In the genomic region with DNA sequence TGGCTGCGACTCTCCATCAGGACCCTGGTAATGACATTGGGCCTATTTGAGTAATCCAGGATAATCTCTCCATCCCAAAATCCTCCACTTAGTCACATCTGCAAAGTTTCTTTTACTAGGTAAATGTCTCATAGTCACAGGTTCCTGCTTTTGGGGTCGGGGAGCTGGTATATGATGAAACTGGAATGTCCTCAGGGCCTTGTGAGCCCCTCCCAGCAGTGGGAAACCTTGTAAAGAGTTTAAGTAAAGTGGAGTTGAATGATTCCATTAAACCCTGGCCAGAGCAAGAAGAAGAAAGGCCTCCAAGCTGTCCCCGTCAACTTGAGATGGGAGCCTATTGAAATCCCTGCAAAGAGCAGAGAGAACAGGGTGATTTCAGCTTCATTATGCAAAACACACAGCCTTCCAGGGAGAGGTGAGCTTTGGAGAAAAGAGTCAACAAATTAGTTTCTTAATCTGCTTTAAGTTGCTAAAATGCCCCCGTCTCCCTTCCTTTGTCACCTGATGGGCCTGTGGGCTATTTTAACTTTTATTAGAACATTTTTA, we compare ENCODE assay signal across 2 cellular contexts.
TF ChIP-seq lines count a peak whose summit lies in the region.

No MANE protein-coding gene starts in this region.

TF ChIP-seq in GM23338, 12 proteins besides CTCF, POLR2A, EP300 and RAD21 (continued from another document):
- TF ChIP-seq, protein P1, sequence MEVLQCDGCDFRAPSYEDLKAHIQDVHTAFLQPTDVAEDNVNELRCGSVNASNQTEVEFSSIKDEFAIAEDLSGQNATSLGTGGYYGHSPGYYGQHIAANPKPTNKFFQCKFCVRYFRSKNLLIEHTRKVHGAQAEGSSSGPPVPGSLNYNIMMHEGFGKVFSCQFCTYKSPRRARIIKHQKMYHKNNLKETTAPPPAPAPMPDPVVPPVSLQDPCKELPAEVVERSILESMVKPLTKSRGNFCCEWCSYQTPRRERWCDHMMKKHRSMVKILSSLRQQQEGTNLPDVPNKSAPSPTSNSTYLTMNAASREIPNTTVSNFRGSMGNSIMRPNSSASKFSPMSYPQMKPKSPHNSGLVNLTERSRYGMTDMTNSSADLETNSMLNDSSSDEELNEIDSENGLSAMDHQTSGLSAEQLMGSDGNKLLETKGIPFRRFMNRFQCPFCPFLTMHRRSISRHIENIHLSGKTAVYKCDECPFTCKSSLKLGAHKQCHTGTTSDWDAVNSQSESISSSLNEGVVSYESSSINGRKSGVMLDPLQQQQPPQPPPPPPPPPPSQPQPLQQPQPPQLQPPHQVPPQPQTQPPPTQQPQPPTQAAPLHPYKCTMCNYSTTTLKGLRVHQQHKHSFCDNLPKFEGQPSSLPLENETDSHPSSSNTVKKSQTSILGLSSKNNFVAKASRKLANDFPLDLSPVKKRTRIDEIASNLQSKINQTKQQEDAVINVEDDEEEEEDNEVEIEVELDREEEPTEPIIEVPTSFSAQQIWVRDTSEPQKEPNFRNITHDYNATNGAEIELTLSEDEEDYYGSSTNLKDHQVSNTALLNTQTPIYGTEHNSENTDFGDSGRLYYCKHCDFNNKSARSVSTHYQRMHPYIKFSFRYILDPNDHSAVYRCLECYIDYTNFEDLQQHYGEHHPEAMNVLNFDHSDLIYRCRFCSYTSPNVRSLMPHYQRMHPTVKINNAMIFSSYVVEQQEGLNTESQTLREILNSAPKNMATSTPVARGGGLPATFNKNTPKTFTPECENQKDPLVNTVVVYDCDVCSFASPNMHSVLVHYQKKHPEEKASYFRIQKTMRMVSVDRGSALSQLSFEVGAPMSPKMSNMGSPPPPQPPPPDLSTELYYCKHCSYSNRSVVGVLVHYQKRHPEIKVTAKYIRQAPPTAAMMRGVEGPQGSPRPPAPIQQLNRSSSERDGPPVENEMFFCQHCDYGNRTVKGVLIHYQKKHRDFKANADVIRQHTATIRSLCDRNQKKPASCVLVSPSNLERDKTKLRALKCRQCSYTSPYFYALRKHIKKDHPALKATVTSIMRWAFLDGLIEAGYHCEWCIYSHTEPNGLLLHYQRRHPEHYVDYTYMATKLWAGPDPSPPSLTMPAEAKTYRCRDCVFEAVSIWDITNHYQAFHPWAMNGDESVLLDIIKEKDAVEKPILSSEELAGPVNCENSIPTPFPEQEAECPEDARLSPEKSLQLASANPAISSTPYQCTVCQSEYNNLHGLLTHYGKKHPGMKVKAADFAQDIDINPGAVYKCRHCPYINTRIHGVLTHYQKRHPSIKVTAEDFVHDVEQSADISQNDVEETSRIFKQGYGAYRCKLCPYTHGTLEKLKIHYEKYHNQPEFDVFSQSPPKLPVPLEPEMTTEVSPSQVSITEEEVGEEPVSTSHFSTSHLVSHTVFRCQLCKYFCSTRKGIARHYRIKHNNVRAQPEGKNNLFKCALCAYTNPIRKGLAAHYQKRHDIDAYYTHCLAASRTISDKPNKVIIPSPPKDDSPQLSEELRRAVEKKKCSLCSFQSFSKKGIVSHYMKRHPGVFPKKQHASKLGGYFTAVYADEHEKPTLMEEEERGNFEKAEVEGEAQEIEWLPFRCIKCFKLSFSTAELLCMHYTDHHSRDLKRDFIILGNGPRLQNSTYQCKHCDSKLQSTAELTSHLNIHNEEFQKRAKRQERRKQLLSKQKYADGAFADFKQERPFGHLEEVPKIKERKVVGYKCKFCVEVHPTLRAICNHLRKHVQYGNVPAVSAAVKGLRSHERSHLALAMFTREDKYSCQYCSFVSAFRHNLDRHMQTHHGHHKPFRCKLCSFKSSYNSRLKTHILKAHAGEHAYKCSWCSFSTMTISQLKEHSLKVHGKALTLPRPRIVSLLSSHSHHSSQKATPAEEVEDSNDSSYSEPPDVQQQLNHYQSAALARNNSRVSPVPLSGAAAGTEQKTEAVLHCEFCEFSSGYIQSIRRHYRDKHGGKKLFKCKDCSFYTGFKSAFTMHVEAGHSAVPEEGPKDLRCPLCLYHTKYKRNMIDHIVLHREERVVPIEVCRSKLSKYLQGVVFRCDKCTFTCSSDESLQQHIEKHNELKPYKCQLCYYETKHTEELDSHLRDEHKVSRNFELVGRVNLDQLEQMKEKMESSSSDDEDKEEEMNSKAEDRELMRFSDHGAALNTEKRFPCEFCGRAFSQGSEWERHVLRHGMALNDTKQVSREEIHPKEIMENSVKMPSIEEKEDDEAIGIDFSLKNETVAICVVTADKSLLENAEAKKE (CRISPR knock-in tag; IDR thresholded peaks at IDR 0.05): no peak
- no peak for TF ChIP-seq JUNB (IDR thresholded peaks at IDR 0.05; ENCODE audit: unreplicated experiment)
- no peak for TF ChIP-seq CREB1 (CRISPR knock-in tag; IDR thresholded peaks at IDR 0.05; ENCODE audit: low read depth)
- no peak for TF ChIP-seq EZH2 (IDR thresholded peaks at IDR 0.05; ENCODE audit: low read depth, unreplicated experiment)
- TF ChIP-seq, protein P2, sequence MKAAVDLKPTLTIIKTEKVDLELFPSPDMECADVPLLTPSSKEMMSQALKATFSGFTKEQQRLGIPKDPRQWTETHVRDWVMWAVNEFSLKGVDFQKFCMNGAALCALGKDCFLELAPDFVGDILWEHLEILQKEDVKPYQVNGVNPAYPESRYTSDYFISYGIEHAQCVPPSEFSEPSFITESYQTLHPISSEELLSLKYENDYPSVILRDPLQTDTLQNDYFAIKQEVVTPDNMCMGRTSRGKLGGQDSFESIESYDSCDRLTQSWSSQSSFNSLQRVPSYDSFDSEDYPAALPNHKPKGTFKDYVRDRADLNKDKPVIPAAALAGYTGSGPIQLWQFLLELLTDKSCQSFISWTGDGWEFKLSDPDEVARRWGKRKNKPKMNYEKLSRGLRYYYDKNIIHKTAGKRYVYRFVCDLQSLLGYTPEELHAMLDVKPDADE (IDR thresholded peaks at IDR 0.05): no peak
- TF ChIP-seq REST (IDR thresholded peaks at IDR 0.05; ENCODE audit: unreplicated experiment): no peak
- no peak for TF ChIP-seq POLR2AphosphoS5 (IDR thresholded peaks at IDR 0.05; ENCODE audit: low read depth)
- no peak for TF ChIP-seq ZNF331 (CRISPR knock-in tag; IDR thresholded peaks at IDR 0.05; ENCODE audit: low read depth)
- no peak for TF ChIP-seq NANOG (IDR thresholded peaks at IDR 0.05; ENCODE audit: borderline replicate concordance)

TF ChIP-seq in WTC11, 78 proteins besides CTCF, POLR2A, EP300 and RAD21:
- TF ChIP-seq ARID4B (CRISPR knock-in tag; IDR thresholded peaks at IDR 0.05; ENCODE audit: borderline replicate concordance) (no peak), SP1 (CRISPR knock-in tag; conservative IDR thresholded peaks at IDR 0.05) (no peak), PRRX2 (CRISPR knock-in tag; IDR thresholded peaks at IDR 0.05) (no peak)
- TF ChIP-seq, protein P3, sequence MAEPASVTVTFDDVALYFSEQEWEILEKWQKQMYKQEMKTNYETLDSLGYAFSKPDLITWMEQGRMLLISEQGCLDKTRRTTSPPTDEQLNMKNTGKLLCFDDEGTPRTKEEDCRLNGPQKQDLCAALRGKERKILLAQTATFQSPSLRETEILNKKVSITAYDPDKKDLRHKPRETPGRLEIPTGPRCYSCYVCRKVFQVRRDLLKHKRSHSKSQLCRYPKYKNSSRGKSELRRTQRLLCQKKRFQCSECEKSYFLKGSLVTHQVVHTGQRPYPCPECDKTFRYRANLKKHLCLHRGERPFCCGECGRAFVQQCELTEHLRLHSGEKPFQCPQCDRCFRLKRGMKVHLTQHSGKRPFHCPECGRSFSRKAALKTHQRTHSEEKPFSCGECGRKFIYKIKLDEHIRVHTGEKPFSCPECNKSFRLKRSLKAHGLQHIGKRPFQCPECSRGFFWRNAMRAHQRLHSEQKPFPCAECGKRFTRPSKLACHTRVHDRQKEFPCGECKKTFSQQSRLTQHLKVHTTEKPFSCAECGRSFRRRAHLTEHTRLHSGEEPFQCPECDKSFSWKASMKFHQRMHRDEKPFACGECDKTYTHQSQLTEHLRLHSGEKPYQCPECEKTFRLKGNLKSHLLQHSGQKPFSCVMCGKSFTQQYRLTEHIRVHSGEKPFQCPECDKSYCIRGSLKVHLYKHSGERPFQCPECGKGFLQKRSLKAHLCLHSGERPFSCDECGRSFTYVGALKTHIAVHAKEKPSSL (CRISPR knock-in tag; conservative IDR thresholded peaks at IDR 0.05): no peak
